26 cellular contexts compared by ENCODE assay signal in the genomic region with DNA sequence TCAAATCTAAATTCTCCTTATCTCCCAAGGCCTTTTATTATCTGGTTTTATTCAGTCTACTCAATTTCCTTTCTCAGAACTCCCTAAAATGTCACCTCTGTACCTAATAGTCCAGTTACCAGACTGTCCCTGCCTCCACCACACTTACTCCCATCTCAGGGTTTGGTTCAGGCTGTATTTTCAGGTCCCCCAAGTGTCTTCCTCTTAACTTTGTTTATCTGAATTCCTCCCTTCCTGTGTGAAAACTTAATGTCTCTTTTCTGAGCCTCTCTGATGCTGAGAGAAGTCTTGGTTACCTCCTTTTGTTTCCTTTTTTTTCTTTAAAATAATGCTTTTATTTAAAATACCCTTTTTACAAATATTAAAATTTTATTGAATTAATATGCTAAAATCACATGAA.
"Had no signal": no experiment of that assay in that cellular context is flagged by ENCODE, and none has a peak within 500 bp of the region (broad histone marks: within the 10 kb centered on the region; RNA-seq: fewer than 3 reads in every experiment).

No MANE protein-coding gene starts in this region.

- H3K4me3 Mint-ChIP-seq: activated B cell treated with CpG ODN at 0.5 μM for 24 hours; activated CD8-positive, alpha-beta T cell treated with anti-CD3 and anti-CD28 coated beads for 36 hours; activated naive CD4-positive, alpha-beta T cell treated with anti-CD3 and anti-CD28 coated beads, Interleukin-2, amount 50 U/mL, for 24 hours had no signal

- H3K27me3 Mint-ChIP-seq: activated B cell treated with CpG ODN at 0.5 μM for 24 hours; activated CD8-positive, alpha-beta T cell treated with anti-CD3 and anti-CD28 coated beads for 36 hours; activated naive CD4-positive, alpha-beta T cell treated with anti-CD3 and anti-CD28 coated beads, Interleukin-2, amount 50 U/mL, for 24 hours had no signal

- H3K4me3 ChIP-seq: breast epithelium had no signal

- DNase-seq: activated B cell treated with CpG ODN at 0.5 μM for 24 hours; activated CD4-positive, alpha-beta T cell treated with anti-CD3 and anti-CD28 coated beads for 1 hour; activated CD4-positive, alpha-beta T cell treated with anti-CD3 and anti-CD28 coated beads, Interleukin-2, amount 50 U/mL, for 1 hour; activated CD8-positive, alpha-beta memory T cell treated with anti-CD3 and anti-CD28 coated beads, Interleukin-2, amount 50 U/mL, for 48 hours; activated CD8-positive, alpha-beta T cell treated with anti-CD3 and anti-CD28 coated beads for 36 hours; activated effector memory CD4-positive, alpha-beta T cell treated with Interleukin-2 at 50 U/mL for 16 hours; activated naive CD4-positive, alpha-beta T cell; activated T-cell treated with anti-CD3 and anti-CD28 coated beads, Interleukin-2, amount 50 U/mL, for 1 hour; aorta; IMR-90; Kasumi-1; KBM-7; NCI-H1105 treated with DMSO at 0.1 percent for 48 hours; NCI-H146; NCI-H187 treated with DMSO at 0.1 percent for 48 hours; NCI-H2107; NCI-H2171 treated with DMSO at 0.1 percent for 48 hours; NCI-H226; NCI-H510A; NCI-H526 treated with DMSO at 0.1 percent for 48 hours; NCI-H82; SIG-M5; T-helper 2 cell; T1000 had no signal

- H3K36me3 ChIP-seq: breast epithelium had no signal

- ATAC-seq: activated CD8-positive, alpha-beta T cell treated with anti-CD3 and anti-CD28 coated beads for 36 hours had no signal

- H3K27me3 ChIP-seq: breast epithelium had no signal

- H3K4me1 Mint-ChIP-seq: activated B cell treated with CpG ODN at 0.5 μM for 24 hours had no signal

- H3K9me3 ChIP-seq: breast epithelium had no signal

- H3K9me3 Mint-ChIP-seq: activated B cell treated with CpG ODN at 0.5 μM for 24 hours; activated CD8-positive, alpha-beta T cell treated with anti-CD3 and anti-CD28 coated beads for 36 hours; activated naive CD4-positive, alpha-beta T cell treated with anti-CD3 and anti-CD28 coated beads, Interleukin-2, amount 50 U/mL, for 24 hours had no signal

- H3K4me1 ChIP-seq: breast epithelium had no signal

- H3K27ac Mint-ChIP-seq: activated B cell treated with CpG ODN at 0.5 μM for 24 hours; activated CD8-positive, alpha-beta T cell treated with anti-CD3 and anti-CD28 coated beads for 36 hours; activated naive CD4-positive, alpha-beta T cell treated with anti-CD3 and anti-CD28 coated beads, Interleukin-2, amount 50 U/mL, for 24 hours had no signal

- H3K27ac ChIP-seq: breast epithelium had no signal
